ENCODE assay signal across 8 cellular contexts in the genomic region with DNA sequence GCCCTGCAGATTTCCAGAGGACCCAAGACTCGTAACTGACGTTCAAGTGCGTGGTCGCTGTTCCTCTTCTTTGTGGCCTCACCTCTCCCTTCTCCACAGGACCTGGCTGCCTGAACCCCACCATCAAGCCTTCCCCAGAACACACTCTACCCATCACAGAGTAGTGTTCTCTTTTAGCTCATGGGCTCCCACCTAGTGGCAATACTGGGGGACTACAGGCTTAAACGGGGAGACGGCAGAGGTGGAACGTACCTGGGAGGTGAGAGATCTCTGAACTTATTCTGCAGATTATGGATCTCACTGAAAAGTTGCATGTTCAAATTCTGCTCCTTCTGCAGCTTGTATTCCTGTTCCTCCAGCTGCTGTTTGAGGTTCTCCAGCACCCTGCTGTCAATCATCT.
DNase-seq lines count a peak whose midpoint lies in the region; ATAC-seq and TF ChIP-seq lines count a peak whose summit lies in the region.

No MANE protein-coding gene starts in this region.

- H3K9ac ChIP-seq in trophoblast cell (ENCODE audit: low read length) = no peak overlapping the region

- peak overlapping the region; percentile 17 for H2BK12ac ChIP-seq in trophoblast cell (ENCODE audit: low read length)

- H3K36me3 ChIP-seq in trophoblast cell (ENCODE audit: control insufficient read depth in 1 of 2, insufficient read depth in 2 of 2, low read length in 2 of 2) = peaks cover 15 to 27% of the 10 kb centered on the region in 2 experiments

- ATAC-seq in HG02678 (IDR thresholded peaks at IDR 0.05; ENCODE audit: unreplicated experiment) (no peak), HG03108 (IDR thresholded peaks at IDR 0.05; ENCODE audit: unreplicated experiment) (no peak)

- H4K91ac ChIP-seq in trophoblast cell (ENCODE audit: low read depth, low read length) = no peak overlapping the region

- H3K4me3 ChIP-seq in cardiac fibroblast (replicated peaks in 1 of 2; ENCODE audit: low read depth in 2 of 2, low read length in 2 of 2) (no peak overlapping the region), trophoblast cell (ENCODE audit: low read depth, low read length) (no peak overlapping the region)

- DNase-seq in ACHN (peak; percentile 28), NCI-H1694 (lab: John Stamatoyannopoulos, UW) (peak; percentile 8), cardiac fibroblast (ENCODE audit: low read depth in 2 of 2) (peak; percentile 33 to 39), trophoblast cell (peak in 1 of 2 donors; percentile 27), epidermal melanocyte (ENCODE audit: insufficient read length, low spot score) (no peak)

- peak overlapping the region; percentile 3 for H2AFZ ChIP-seq in trophoblast cell (ENCODE audit: insufficient read depth, low read length, poor library complexity)

- H3K23ac ChIP-seq in trophoblast cell (ENCODE audit: low read length) = no peak overlapping the region

- H3K14ac ChIP-seq in trophoblast cell (ENCODE audit: low read length) = no peak overlapping the region

- no peak overlapping the region for H4K8ac ChIP-seq in trophoblast cell (ENCODE audit: low read depth, low read length)

- peaks cover 0 to 2% of the 10 kb centered on the region in 2 experiments for H3K4me1 ChIP-seq in trophoblast cell (ENCODE audit: control insufficient read depth in 1 of 2, insufficient read depth in 2 of 2, low read length in 2 of 2)

- H3K4ac ChIP-seq in trophoblast cell (ENCODE audit: low read depth, low read length) = no peak overlapping the region

- in situ Hi-C loops in ACHN (cut with HindIII; ENCODE audit: low pct_ligation_motif_present, low pct_unique_long_range_greater_than_20kb, low sequenced_read_pairs) = no loop called here

- H2AK5ac ChIP-seq in trophoblast cell (ENCODE audit: low read length) = no peak overlapping the region

- H3K9me3 ChIP-seq in trophoblast cell (ENCODE audit: insufficient read depth, low read depth, low read length) = no peaks in the 10 kb centered on the region

- no peaks in the 10 kb centered on the region for H3K79me1 ChIP-seq in trophoblast cell (ENCODE audit: low read length)

- peak; percentile 65 for TF ChIP-seq CTCF in GM12873 (IDR thresholded peaks at IDR 0.05; ENCODE audit: insufficient read depth, low read depth, low read length, missing control alignments)
- TF ChIP-seq CTCF in cardiac fibroblast (IDR thresholded peaks at IDR 0.05; ENCODE audit: low read depth, low read length) = peak; percentile 70

- no peak overlapping the region for H4K12ac ChIP-seq in trophoblast cell (ENCODE audit: low read depth, low read length)

- H3K18ac ChIP-seq in trophoblast cell (ENCODE audit: low read length) = no peak overlapping the region

- no peak overlapping the region for H2BK5ac ChIP-seq in trophoblast cell (ENCODE audit: low read depth, low read length, poor library complexity)

- H3K27me3 ChIP-seq in trophoblast cell (ENCODE audit: insufficient read depth, low read length) = no peaks in the 10 kb centered on the region

- H2BK120ac ChIP-seq in trophoblast cell (ENCODE audit: insufficient read depth, low read length, poor library complexity) = no peak overlapping the region

- H3K79me2 ChIP-seq in trophoblast cell (ENCODE audit: control insufficient read depth, insufficient read depth, low read length, poor library complexity) = no peaks in the 10 kb centered on the region

- H3K4me2 ChIP-seq in trophoblast cell (ENCODE audit: low read length) = no peak overlapping the region

- WGBS in trophoblast cell (ENCODE audit: extremely low coverage, insufficient coverage, insufficient read length) = no CpG with 5 or more reads among the region's 7 CpGs

- H3K27ac ChIP-seq in trophoblast cell (ENCODE audit: low read depth, low read length) = no peak overlapping the region
